ENCODE assay signal across 12 cellular contexts in the genomic region with DNA sequence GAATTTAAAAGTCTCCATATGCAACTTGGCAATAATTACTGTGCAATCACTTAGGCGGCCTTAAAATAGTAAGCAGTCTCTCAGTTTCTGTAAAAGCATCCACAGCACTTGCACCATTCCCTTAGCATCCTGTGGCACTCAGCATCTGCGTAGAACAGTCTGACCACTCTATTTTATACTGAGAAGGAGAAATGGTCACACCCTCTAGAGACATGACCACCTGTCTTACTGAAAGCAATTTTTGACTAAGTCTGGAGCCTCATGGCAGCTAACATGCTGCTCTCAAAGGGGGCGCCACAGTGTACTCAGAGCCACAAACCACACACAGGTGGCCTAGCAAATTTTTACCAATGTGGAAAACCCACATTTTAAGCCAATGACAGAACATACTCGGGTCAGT.
DNase-seq lines count a peak whose midpoint lies in the region; ATAC-seq and TF ChIP-seq lines count a peak whose summit lies in the region.
"Had no signal": no experiment of that assay in that cellular context is flagged by ENCODE, and none has a peak within 500 bp of the region (broad histone marks: within the 10 kb centered on the region; RNA-seq: fewer than 3 reads in every experiment).

No MANE protein-coding gene starts in this region.

- peak; percentile 76 for ATAC-seq in GM19372 (IDR thresholded peaks at IDR 0.05; ENCODE audit: low read depth, unreplicated experiment)
- peak; percentile 67 for ATAC-seq in HG02759 (IDR thresholded peaks at IDR 0.05; ENCODE audit: unreplicated experiment)
- peak; percentile 85 for ATAC-seq in HG03460 (IDR thresholded peaks at IDR 0.05; ENCODE audit: unreplicated experiment)
- ATAC-seq: esophagus mucosa had no signal

- H3K27me3 ChIP-seq in ascending aorta: no peaks in the 10 kb centered on the region
- H3K27me3 ChIP-seq: testis had no signal

- intact Hi-C loops in ascending aorta (cut with DNase I): no loop called here

- H3K4me3 ChIP-seq in GM12865 (ENCODE audit: low read depth, low read length) (no peak overlapping the region), ascending aorta (no peak overlapping the region)
- H3K4me3 ChIP-seq: testis had no signal

- H3K9me3 ChIP-seq in ascending aorta: no peaks in the 10 kb centered on the region
- H3K9me3 ChIP-seq: testis had no signal

- peak; percentile 93 for DNase-seq in GM12865 (ENCODE audit: low read depth)
- no peak for DNase-seq in ascending aorta (ENCODE audit: low spot score in 2 of 2)
- no peak for DNase-seq in NCI-H187 treated with DMSO at 0.1 percent for 48 hours (lab: John Stamatoyannopoulos, UW)
- DNase-seq in NCI-H446 (lab: John Stamatoyannopoulos, UW): no peak
- no peak for DNase-seq in stimulated activated CD4-positive, alpha-beta T cell treated with anti-CD3 and anti-CD28 coated beads, Interleukin-4, amount 100 ng/mL, for 1 hour
- DNase-seq: NCI-H2171 treated with DMSO at 0.1 percent for 48 hours, nephron progenitor cell, testis had no signal

- no peak overlapping the region for H3K27ac ChIP-seq in ascending aorta
- H3K27ac ChIP-seq: testis had no signal

- TF ChIP-seq CTCF in GM12865 (IDR thresholded peaks at IDR 0.05; ENCODE audit: insufficient read depth, low read depth, low read length, missing control alignments): peak; percentile 8
- TF ChIP-seq CTCF in ascending aorta (IDR thresholded peaks at IDR 0.05): no peak

- H3K36me3 ChIP-seq in ascending aorta: no peaks in the 10 kb centered on the region

- no peaks in the 10 kb centered on the region for H3K4me1 ChIP-seq in ascending aorta
